Comparison of ENCODE assay signal across 11 cellular contexts in the genomic region with DNA sequence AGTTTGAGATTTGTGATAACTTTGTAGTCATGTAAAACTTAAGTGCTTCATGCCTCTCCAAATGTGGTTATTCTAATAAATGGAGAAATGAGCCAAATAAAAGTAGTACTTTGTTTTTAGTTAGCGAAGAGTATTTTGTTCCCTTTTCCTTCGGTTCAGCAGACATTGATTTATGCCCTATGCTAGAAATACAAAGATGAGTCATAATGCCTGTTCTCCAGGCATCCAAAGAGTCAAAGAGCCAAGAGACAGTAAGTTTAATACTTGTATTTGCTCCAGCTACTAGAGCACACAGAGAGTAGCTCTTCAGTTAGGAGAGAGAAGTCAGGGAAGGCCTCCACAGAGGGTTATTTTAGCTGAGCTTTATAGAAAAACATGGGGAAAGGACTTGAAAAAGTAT. TPM values are rescaled to one million over a fixed set of nuclear protein-coding genes. Genes with fewer than 3 reads are reported as not detected.
DNase-seq lines count a peak whose midpoint lies in the region; ATAC-seq, FAIRE-seq and TF ChIP-seq lines count a peak whose summit lies in the region.
"Had no signal": no experiment of that assay in that cellular context is flagged by ENCODE, and none has a peak within 500 bp of the region (broad histone marks: within the 10 kb centered on the region; RNA-seq: fewer than 3 reads in every experiment).

No MANE protein-coding gene starts in this region.

- TF ChIP-seq CTCF in HFF-Myc (IDR thresholded peaks at IDR 0.05; ENCODE audit: low read depth, low read length, missing control alignments): no peak
- TF ChIP-seq CTCF in keratinocyte (optimal IDR thresholded peaks at IDR 0.05 in 1 of 3, IDR thresholded peaks at IDR 0.05 in 1 of 3, conservative IDR thresholded peaks at IDR 0.05 in 1 of 3; ENCODE audit: extremely low read depth in 1 of 3, insufficient read depth in 2 of 3, low read length in 3 of 3): no peak
- TF ChIP-seq CTCF in transverse colon (IDR thresholded peaks at IDR 0.05): no peak

- H3K27ac ChIP-seq in keratinocyte (ENCODE audit: control insufficient read depth, insufficient read depth, low read length) (no peak overlapping the region), transverse colon (peak overlapping the region; percentile 29 to 66 (median 59)), substantia nigra (ENCODE audit: low read depth, low read length, poor library complexity, severe bottlenecking) (no peak overlapping the region)

- peak; percentile 43 for FAIRE-seq in keratinocyte (lab: Jason Lieb, UNC)

- dilution Hi-C loops in keratinocyte (cut with MboI; ENCODE audit: extremely low pct_ligation_motif_present, low sequenced_read_pairs): no loop called here

- intact Hi-C loops in transverse colon (cut with DNase I; ENCODE audit: low total_unique reads): loop anchor here (10.0 kb wide), 1 partner anchor 189 kb away; no protein-coding TSS in a partner anchor

- H3K27me3 ChIP-seq in keratinocyte (ENCODE audit: control insufficient read depth, extremely low read depth, insufficient read depth, low read length): no peaks in the 10 kb centered on the region
- no peaks in the 10 kb centered on the region for H3K27me3 ChIP-seq in transverse colon

- H3K4me2 ChIP-seq in keratinocyte (ENCODE audit: control insufficient read depth, extremely low read depth, insufficient read depth, low read depth, low read length): no peak overlapping the region

- no peak for TF ChIP-seq EP300 in transverse colon (IDR thresholded peaks at IDR 0.05; ENCODE audit: low read depth)

- peaks cover 0 to 12% of the 10 kb centered on the region in 2 experiments for H3K36me3 ChIP-seq in keratinocyte (ENCODE audit: control insufficient read depth in 2 of 2, extremely low read depth in 1 of 2, insufficient read depth in 2 of 2, low read length in 2 of 2)
- H3K36me3 ChIP-seq in transverse colon: peaks cover 0 to 5% (median 0%) of the 10 kb centered on the region in 4 donors

- no peak overlapping the region for H3K4me3 ChIP-seq in HFF-Myc (replicated peaks; ENCODE audit: low read depth, low read length)
- H3K4me3 ChIP-seq in keratinocyte (ENCODE audit: control insufficient read depth in 2 of 3, extremely low read depth in 1 of 3, insufficient read depth in 2 of 3, low read depth in 1 of 3, low read length in 3 of 3): no peak overlapping the region
- no peak overlapping the region for H3K4me3 ChIP-seq in transverse colon

- no peak overlapping the region for H2AFZ ChIP-seq in keratinocyte (ENCODE audit: control insufficient read depth, low read length)

- H4K20me1 ChIP-seq in keratinocyte (ENCODE audit: control insufficient read depth, extremely low read depth, insufficient read depth, low read length): no peaks in the 10 kb centered on the region

- peaks cover 11% of the 10 kb centered on the region for H3K4me1 ChIP-seq in keratinocyte (ENCODE audit: control insufficient read depth, extremely low read depth, insufficient read depth, low read length)
- H3K4me1 ChIP-seq in transverse colon: peaks cover 0 to 26% (median under 1%) of the 10 kb centered on the region in 4 donors

- H3K9ac ChIP-seq in keratinocyte (ENCODE audit: control insufficient read depth, extremely low read depth, insufficient read depth, low read length): no peak overlapping the region

- 58 to 69% methylated on average over 2 of the region's 2 CpGs for WGBS in transverse colon (ENCODE audit: low coverage in 1 of 2), 2 donors

- no peak for TF ChIP-seq POLR2A in transverse colon (IDR thresholded peaks at IDR 0.05)

- H3K9me3 ChIP-seq in keratinocyte (ENCODE audit: control insufficient read depth, low read depth, low read length): no peaks in the 10 kb centered on the region
- H3K9me3 ChIP-seq in transverse colon: no peaks in the 10 kb centered on the region

- no peaks in the 10 kb centered on the region for H3K79me2 ChIP-seq in keratinocyte (ENCODE audit: control insufficient read depth, insufficient read depth, low read length)

- in situ Hi-C loops in transverse colon (cut with MboI; ENCODE audit: low pct_ligation_motif_present in 1 of 4, low pct_unique_long_range_greater_than_20kb in 1 of 4, low sequenced_read_pairs in 3 of 4): loop anchor here in 2 of 4 donors (10.0 to 25.0 kb wide), 2 partner anchors 179 to 187 kb away; no protein-coding TSS in a partner anchor

- H3K9me1 ChIP-seq in keratinocyte (ENCODE audit: control insufficient read depth, extremely low read depth, insufficient read depth, low read length): no peaks in the 10 kb centered on the region

- DNase-seq in HFF-Myc (ENCODE audit: extremely low read depth, low read depth) (peak; percentile 80), amniotic epithelial cell (ENCODE audit: low read depth) (peak; percentile 79), keratinocyte (ENCODE audit: low read depth, low spot score) (no peak), transverse colon (no peak), substantia nigra (lab: John Stamatoyannopoulos, UW) (no peak), NCI-H526 treated with DMSO at 0.1 percent for 48 hours (lab: John Stamatoyannopoulos, UW) (no peak)
- DNase-seq: activated T-cell treated with anti-CD3 and anti-CD28 coated beads, Interleukin-2, amount 50 U/mL, for 4 hours; midbrain; T-helper 9 cell had no signal

- no peak for ATAC-seq in HG03571 (IDR thresholded peaks at IDR 0.05; ENCODE audit: unreplicated experiment)
- no peak for ATAC-seq in GM19452 (IDR thresholded peaks at IDR 0.05; ENCODE audit: unreplicated experiment)
- ATAC-seq: activated T-cell treated with anti-CD3 and anti-CD28 coated beads, Interleukin-2, amount 50 U/mL, for 4 hours had no signal

RNA-seq across cellular contexts. Expression of a gene that starts 38.8 kb away (rescaled TPM):
- 0.61 to 1.5 TPM (median 1.3 TPM) in 3 replicates for polyA plus RNA-seq in keratinocyte
- not detected for polyA plus RNA-seq in keratinocyte (2011; ENCODE audit: low read depth)
- 0.61 and 0.98 TPM in 2 replicates for polyA plus RNA-seq in keratinocyte (2011; cell fraction: cytosol; rRNA removed)
- polyA plus RNA-seq in keratinocyte (2011; cell fraction: nucleus; rRNA removed): 0.66 and 0.81 TPM in 2 replicates
- polyA plus RNA-seq in keratinocyte (2012; ENCODE audit: low replicate concordance): 0.48 and 0.91 TPM in 2 replicates
- 0.53 to 1.0 TPM in 2 of 3 replicates, not detected in the other for polyA minus RNA-seq in keratinocyte
- 1.3 TPM for polyA minus RNA-seq in keratinocyte (2011; cell fraction: cytosol; rRNA and poly(A)+ RNA removed)
- 0.21 TPM in 1 of 2 replicates, not detected in the other for polyA minus RNA-seq in keratinocyte (2011; cell fraction: nucleus; rRNA and poly(A)+ RNA removed)
- total RNA-seq in transverse colon: 100 to 1,000 TPM in 3 of 4 donors, 10 to 100 TPM in 1; 27.3 to 569 (median 401) TPM

RNA-seq across cellular contexts. Expression of a gene that starts 40.7 kb away (rescaled TPM):
- 37.8 to 54.3 TPM (median 50.2 TPM) in 3 replicates for polyA plus RNA-seq in keratinocyte
- 90.4 TPM for polyA plus RNA-seq in keratinocyte (2011; ENCODE audit: low read depth)
- 39.3 and 52.5 TPM in 2 replicates for polyA plus RNA-seq in keratinocyte (2011; cell fraction: cytosol; rRNA removed)
- 32.3 and 33.5 TPM in 2 replicates for polyA plus RNA-seq in keratinocyte (2011; cell fraction: nucleus; rRNA removed)
- polyA plus RNA-seq in keratinocyte (2012; ENCODE audit: low replicate concordance): 44.0 and 57.1 TPM in 2 replicates
- polyA minus RNA-seq in keratinocyte: 4.3 to 31.0 TPM (median 26.1 TPM) in 3 replicates
- 12.7 TPM for polyA minus RNA-seq in keratinocyte (2011; cell fraction: cytosol; rRNA and poly(A)+ RNA removed)
- 9.4 and 10.4 TPM in 2 replicates for polyA minus RNA-seq in keratinocyte (2011; cell fraction: nucleus; rRNA and poly(A)+ RNA removed)
- total RNA-seq in transverse colon: 10 to 100 TPM in 3 of 4 donors, 1 to 10 TPM in 1; 6.7 to 81.8 (median 32.3) TPM

Comparison
In these comparisons a context has a peak if more than half of its experiments do, and no peak if none do; other contexts are left out.
1. DNase-seq: peak in HFF-Myc (single experiment) and amniotic epithelial cell (single experiment); none in keratinocyte (single experiment), transverse colon (single experiment), substantia nigra (0 of 49) and NCI-H526 treated with DMSO at 0.1 percent for 48 hours (single experiment).
2. H3K27ac ChIP-seq: peak in transverse colon (4 of 4); none in keratinocyte (single experiment) and substantia nigra (single experiment).